34 cellular contexts compared by ENCODE assay signal in the genomic region with DNA sequence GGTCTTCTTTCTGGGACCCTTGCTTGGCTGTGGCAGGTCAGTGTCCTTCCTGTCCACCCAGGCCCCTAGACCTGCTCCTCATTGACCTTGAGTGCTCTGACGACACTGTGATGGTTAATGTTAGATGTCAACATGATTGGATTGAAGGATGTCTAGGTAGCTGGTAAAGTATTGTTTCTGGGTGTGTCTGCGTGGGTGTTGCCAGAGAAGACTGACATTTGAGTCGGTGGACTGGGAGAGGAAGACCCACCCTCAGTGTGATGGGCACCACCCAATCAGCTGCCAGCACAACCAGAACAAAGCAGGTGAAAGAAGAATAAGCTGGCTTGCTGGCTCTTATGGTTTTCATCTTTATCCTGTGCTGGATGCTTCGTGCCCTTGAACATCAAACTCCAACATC.
"Had no signal": no experiment of that assay in that cellular context is flagged by ENCODE, and none has a peak within 500 bp of the region (broad histone marks: within the 10 kb centered on the region; RNA-seq: fewer than 3 reads in every experiment).

No MANE protein-coding gene starts in this region.

- H3K36me3 ChIP-seq: MG63 had no signal

- H3K9me3 ChIP-seq: MG63 had no signal

- DNase-seq: Karpas-422, Kasumi-1, KG1, MG63, MM.1S, MV-4-11, NCI-H1048, NCI-H1092, NCI-H1092 treated with DMSO at 0.1 percent for 48 hours, NCI-H1105, NCI-H1105 treated with DMSO at 0.1 percent for 48 hours, NCI-H1417, NCI-H1417 treated with DMSO at 0.1 percent for 48 hours, NCI-H1436, NCI-H1436 treated with DMSO at 0.1 percent for 48 hours, NCI-H146, NCI-H1694, NCI-H1694 treated with DMSO at 0.1 percent for 48 hours, NCI-H187, NCI-H187 treated with DMSO at 0.1 percent for 48 hours, NCI-H1930, NCI-H2029, NCI-H2029 treated with DMSO at 0.1 percent for 48 hours, NCI-H2081, NCI-H2081 treated with DMSO at 0.1 percent for 48 hours, NCI-H2107, NCI-H2171 treated with DMSO at 0.1 percent for 48 hours, NCI-H2227 treated with DMSO at 0.1 percent for 48 hours, NCI-H226, NCI-H345, NCI-H446, NCI-H446 treated with DMSO at 0.1 percent for 48 hours, NCI-H510A had no signal

- H3K4me3 ChIP-seq: MG63 had no signal

- H3K27ac ChIP-seq: KMS-11 had no signal
